Comparison of ENCODE assay signal across 1 cellular context in genomic region chr3:10247679-10248183, GRCh38.
TF ChIP-seq lines count a peak whose summit lies in the region.

No MANE protein-coding gene starts in this region.

TF ChIP-seq in K562, 482 proteins besides CTCF, POLR2A, EP300 and RAD21 (continued from another document):
- 0 out of 4 replicates have a peak, but pooled peaks of 1 of the 2 experiments have one; percentile 11 for TF ChIP-seq MLX (CRISPR knock-in tag; conservative IDR thresholded peaks at IDR 0.05)
- TF ChIP-seq MBD1 (CRISPR knock-in tag; IDR thresholded peaks at IDR 0.05) = peak; percentile 71; the same call in 1 of the 2 replicates
- peak; percentile 68 for TF ChIP-seq DPF2 (IDR thresholded peaks at IDR 0.05)
- TF ChIP-seq SRSF3 (IDR thresholded peaks at IDR 0.05; ENCODE audit: insufficient read depth, low read length) = no peak
- TF ChIP-seq STAG1 (CRISPR knock-in tag; IDR thresholded peaks at IDR 0.05; ENCODE audit: borderline replicate concordance) = no peak
- TF ChIP-seq DACH1 (IDR thresholded peaks at IDR 0.05; ENCODE audit: partially characterized antibody) = peak; percentile 26
- 0 out of 4 replicates have a peak, but pooled peaks of 1 of the 2 experiments have one; percentile 28 for TF ChIP-seq TEAD1 (CRISPR knock-in tag; IDR thresholded peaks at IDR 0.05)
- TF ChIP-seq ZBTB33 (CRISPR knock-in tag; IDR thresholded peaks at IDR 0.05) = peak; percentile 46
- no peak for TF ChIP-seq PREB (CRISPR knock-in tag; IDR thresholded peaks at IDR 0.05)
- no peak for TF ChIP-seq PATZ1 (CRISPR knock-in tag; IDR thresholded peaks at IDR 0.05; ENCODE audit: borderline replicate concordance)
- 0 out of 2 replicates have a peak, but pooled peaks have one; percentile 59 for TF ChIP-seq TOE1 (IDR thresholded peaks at IDR 0.05; ENCODE audit: borderline replicate concordance)
- TF ChIP-seq TOE1 (CRISPR knock-in tag; IDR thresholded peaks at IDR 0.05; ENCODE audit: borderline replicate concordance, low read depth) = no peak
- 0 out of 4 replicates have a peak, but pooled peaks of 1 of the 2 experiments have one; percentile 61 for TF ChIP-seq TRIM24 (IDR thresholded peaks at IDR 0.05)
- no peak for TF ChIP-seq THRAP3 (IDR thresholded peaks at IDR 0.05; ENCODE audit: borderline replicate concordance)
- TF ChIP-seq MEF2D (tag; conservative IDR thresholded peaks at IDR 0.05; ENCODE audit: low read depth) = no peak
- TF ChIP-seq ERF (CRISPR knock-in tag; IDR thresholded peaks at IDR 0.05) = 0 out of 2 replicates have a peak, but pooled peaks have one; percentile 18
- TF ChIP-seq SMARCA5 (IDR thresholded peaks at IDR 0.05) = peak; percentile 41; the same call in 1 of the 2 replicates
- no peak for TF ChIP-seq ETV5 (CRISPR knock-in tag; IDR thresholded peaks at IDR 0.05; ENCODE audit: low read depth)
- TF ChIP-seq ZNF76 (CRISPR knock-in tag; IDR thresholded peaks at IDR 0.05; ENCODE audit: borderline replicate concordance) = 0 out of 2 replicates have a peak, but pooled peaks have one; percentile 58
- 0 out of 2 replicates have a peak, but pooled peaks have one; percentile 38 for TF ChIP-seq SMARCE1 (IDR thresholded peaks at IDR 0.05)
- TF ChIP-seq U2AF1 (optimal IDR thresholded peaks at IDR 0.05; ENCODE audit: low read depth, low read length) = no peak
TF ChIP-seq in K562: peak in this region for 34.
